Comparison of ENCODE assay signal across 1 cellular context in genomic region chr15:63564093-63564492, GRCh38.
TF ChIP-seq lines count a peak whose summit lies in the region.

No MANE protein-coding gene starts in this region.

TF ChIP-seq in HepG2, 621 proteins besides CTCF, POLR2A, EP300 and RAD21:
- TF ChIP-seq ZNF234 (CRISPR knock-in tag; conservative IDR thresholded peaks at IDR 0.05) (no peak), ZNF629 (CRISPR knock-in tag; conservative IDR thresholded peaks at IDR 0.05) (0 out of 2 replicates have a peak, but pooled peaks have one; percentile 21), ZNF878 (CRISPR knock-in tag; IDR thresholded peaks at IDR 0.05) (no peak), SOX13 (IDR thresholded peaks at IDR 0.05) (no peak), SOX13 (CRISPR knock-in tag; conservative IDR thresholded peaks at IDR 0.05 in 1 of 2, IDR thresholded peaks at IDR 0.05 in 1 of 2) (no peak)
TF ChIP-seq in HepG2: peak in this region for 1.
